ENCODE assay signal across 8 cellular contexts in the genomic region with DNA sequence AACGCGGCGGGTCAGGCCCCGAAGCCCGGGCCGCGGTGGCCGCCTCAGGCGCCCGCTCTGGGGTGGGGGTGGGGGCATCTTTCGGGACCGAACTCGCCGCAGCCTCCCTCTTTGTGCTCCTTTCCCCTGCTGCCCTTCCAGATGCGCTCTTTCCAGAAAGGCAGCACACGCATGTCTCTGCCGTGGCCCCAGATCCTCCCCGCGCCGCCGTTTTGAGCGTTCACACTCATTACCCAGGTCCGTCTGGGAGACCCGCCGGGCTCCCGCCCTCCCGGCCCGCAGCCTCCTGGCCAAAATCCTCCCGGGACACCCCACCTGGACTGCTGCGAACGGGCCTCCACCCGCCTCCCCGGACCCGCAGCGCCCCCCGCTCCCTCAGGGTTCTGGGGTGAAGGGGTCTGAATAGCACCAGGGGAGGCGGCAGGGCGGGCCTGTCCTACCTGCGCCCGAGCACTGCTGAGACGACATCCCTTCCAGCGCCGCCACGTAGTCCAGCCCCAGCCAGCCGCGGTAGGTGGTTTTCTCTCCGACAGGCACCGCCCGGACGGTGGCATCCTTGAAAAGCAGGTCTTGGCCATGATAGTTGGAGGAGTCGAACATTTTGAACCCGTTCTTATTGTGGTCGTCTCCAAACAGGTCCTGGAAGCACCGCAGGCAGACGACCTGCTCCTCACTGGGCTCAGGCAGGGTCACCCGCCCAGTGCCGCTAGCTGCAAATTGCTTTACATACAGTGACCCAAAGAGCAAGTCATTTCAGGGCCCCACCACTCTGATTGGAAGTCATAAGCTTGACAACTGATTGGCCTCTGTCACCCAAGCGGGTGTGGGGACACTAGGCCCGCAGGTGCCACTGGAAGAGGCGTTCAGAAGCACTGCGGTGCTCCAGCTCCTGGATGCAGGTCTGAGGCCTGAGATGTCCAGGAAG. TPM values are rescaled to one million over a fixed set of nuclear protein-coding genes. Genes with fewer than 3 reads are reported as not detected.
A peak's percentile ranks its signal among the peaks of the same experiment; 100 is the strongest.
DNase-seq lines count a peak whose midpoint lies in the region; ATAC-seq and TF ChIP-seq lines count a peak whose summit lies in the region.

No MANE protein-coding gene starts in this region.

- no peaks in the 10 kb centered on the region; the same call in 1 of the 2 replicates for H4K20me1 ChIP-seq in OCI-LY7 (ENCODE audit: insufficient read depth, low read length)

- BruUV-seq in OCI-LY7 (replicated peaks; lab: Mats Ljungman, UMichigan): TSS peak; percentile 86

- H3K9me3 ChIP-seq in OCI-LY7 (ENCODE audit: low read length): no peaks in the 10 kb centered on the region
- no peaks in the 10 kb centered on the region for H3K9me3 ChIP-seq in breast epithelium
- no peaks in the 10 kb centered on the region for H3K9me3 ChIP-seq in lower lobe of right lung
- H3K9me3 ChIP-seq in thymus (ENCODE audit: control insufficient read depth): no peaks in the 10 kb centered on the region

- H3K4me1 ChIP-seq in OCI-LY7 (ENCODE audit: insufficient read depth, low read length, poor library complexity, severe bottlenecking): peaks cover 25% of the 10 kb centered on the region
- H3K4me1 ChIP-seq in breast epithelium: no peaks in the 10 kb centered on the region
- peaks cover 19% of the 10 kb centered on the region for H3K4me1 ChIP-seq in lower lobe of right lung
- peaks cover 18% of the 10 kb centered on the region for H3K4me1 ChIP-seq in thymus (ENCODE audit: control insufficient read depth, insufficient read depth, low read length)

- intact Hi-C loops in OCI-LY7 (cut with micrococcal nuclease; ENCODE audit: unreplicated experiment): loop anchor here (1.0 to 10.0 kb wide), 2 partner anchors 184 to 511 kb away; no protein-coding TSS in a partner anchor
- intact Hi-C loops in breast epithelium (cut with DNase I; ENCODE audit: low total_unique reads): no loop called here
- intact Hi-C loops in lower lobe of right lung (cut with DNase I): no loop called here

- peak overlapping the region; percentile 99 for H3K4me2 ChIP-seq in OCI-LY7 (ENCODE audit: low read length)

- TF ChIP-seq CTCF in GM12864 (IDR thresholded peaks at IDR 0.05; ENCODE audit: low read depth, low read length, missing control alignments) (no peak), OCI-LY7 (conservative IDR thresholded peaks at IDR 0.05; ENCODE audit: low read length) (0 out of 2 replicates have a peak, but pooled peaks have one; percentile 16), breast epithelium (IDR thresholded peaks at IDR 0.05) (no peak), lower lobe of right lung (IDR thresholded peaks at IDR 0.05) (no peak)

- H3K4me3 ChIP-seq in GM12864 (ENCODE audit: low read depth, low read length) (peak overlapping the region; percentile 67), OCI-LY7 (ENCODE audit: low read depth, low read length, poor library complexity, severe bottlenecking) (peak overlapping the region; percentile 71), breast epithelium (peak overlapping the region; percentile 51 to 78 (median 66)), lower lobe of right lung (peak overlapping the region; percentile 68), thymus (ENCODE audit: low read length) (peak overlapping the region; percentile 70)

- H3K36me3 ChIP-seq in OCI-LY7 (ENCODE audit: insufficient read depth, low read length) (no peaks in the 10 kb centered on the region), breast epithelium (no peaks in the 10 kb centered on the region), lower lobe of right lung (no peaks in the 10 kb centered on the region), thymus (ENCODE audit: control insufficient read depth, insufficient read depth) (no peaks in the 10 kb centered on the region)

- no peaks in the 10 kb centered on the region for H3K79me2 ChIP-seq in OCI-LY7 (ENCODE audit: insufficient read depth, low read depth, low read length)

- CTCF ChIA-PET in OCI-LY7 (lab: Charles Lee; ENCODE audit: unreplicated experiment): interaction anchor here (0.7 to 1.2 kb wide), 2 partner anchors 19 to 462 kb away, joined by 3 to 4 read pairs; no protein-coding TSS in a partner anchor

- 28% methylated on average over 61 of the region's 61 CpGs for WGBS in thymus

- H3K27ac ChIP-seq in OCI-LY7 (ENCODE audit: low read depth, low read length, poor library complexity, severe bottlenecking) (peak overlapping the region; percentile 21), breast epithelium (peak overlapping the region; percentile 94), lower lobe of right lung (peak overlapping the region; percentile 62), thymus (ENCODE audit: low read depth) (peak overlapping the region; percentile 60)

- peak overlapping the region; percentile 90 for H2AFZ ChIP-seq in OCI-LY7 (ENCODE audit: low read length)

- POLR2A ChIA-PET in OCI-LY7 (lab: Charles Lee): interaction anchor here (0.7 to 1.6 kb wide), 3 partner anchors 10 to 66 kb away, joined by 3 to 7 read pairs (median 4); no protein-coding TSS in a partner anchor

- no peak for TF ChIP-seq POLR2A in breast epithelium (IDR thresholded peaks at IDR 0.05)

- no peaks in the 10 kb centered on the region for H3K9me2 ChIP-seq in OCI-LY7 (ENCODE audit: insufficient read depth, low read length)

- no peak for DNase-seq in GM12864 (ENCODE audit: low read depth)
- peak; percentile 41 for DNase-seq in OCI-LY7 (ENCODE audit: low spot score)
- DNase-seq in breast epithelium (ENCODE audit: low spot score in 2 of 2): peak in 1 of 2 donors; percentile 47
- DNase-seq in lower lobe of right lung: no peak

- ATAC-seq in HG02870 (IDR thresholded peaks at IDR 0.05; ENCODE audit: unreplicated experiment) (peak; percentile 6), lower lobe of right lung (peak; percentile 24 to 25), GM18873 (IDR thresholded peaks at IDR 0.05; ENCODE audit: low FRiP score, unreplicated experiment) (no peak), GM18520 (IDR thresholded peaks at IDR 0.05; ENCODE audit: unreplicated experiment) (no peak)

- no peaks in the 10 kb centered on the region for H3K27me3 ChIP-seq in breast epithelium
- H3K27me3 ChIP-seq in lower lobe of right lung (ENCODE audit: low read depth): no peaks in the 10 kb centered on the region
- H3K27me3 ChIP-seq in thymus (ENCODE audit: control insufficient read depth, insufficient read depth): no peaks in the 10 kb centered on the region

RNA-seq across cellular contexts. Expression of a gene that starts 25.9 kb away (rescaled TPM):
- 7.4 and 9.6 TPM in 2 replicates for total RNA-seq in OCI-LY7 (2014; rRNA removed; shearing (Covaris generic))
- total RNA-seq in OCI-LY7 (2022): 13.8 and 14.6 TPM in 2 replicates
- 10 to 100 TPM in 2 of 3 donors, 1 to 10 TPM in 1; 7.2 to 58.2 (median 10.2) TPM for total RNA-seq in breast epithelium
- 5.2 TPM for total RNA-seq in lower lobe of right lung
- 3.2 TPM for polyA plus RNA-seq in thymus

RNA-seq across cellular contexts. Expression of a gene that starts 35.1 kb away (rescaled TPM):
- total RNA-seq in OCI-LY7 (2014; rRNA removed; shearing (Covaris generic)): not detected in 2 replicates
- total RNA-seq in OCI-LY7 (2022) (0.42 TPM in 1 of 2 replicates, not detected in the other), breast epithelium (10 to 100 TPM; 10.5 to 14.4 (median 12.0) TPM), lower lobe of right lung (4.6 TPM)
- polyA plus RNA-seq in thymus: 3.4 TPM

Comparison
In these comparisons a context has a peak if more than half of its experiments do, and no peak if none do; other contexts are left out.
1. ATAC-seq: peak in HG02870 (single experiment) and lower lobe of right lung (2 of 2); none in GM18873 (single experiment) and GM18520 (single experiment).
2. H3K27ac ChIP-seq: peak in every context shown above with its lines; median percentile 94 in breast epithelium; 62 in lower lobe of right lung; 60 in thymus; 21 in OCI-LY7.
3. Peak in every context shown above with its lines, with median percentiles within 50 percentile points of each other: H3K4me3 ChIP-seq.